Comparison of ENCODE assay signal across 8 cellular contexts in genomic region chrX:45850775-45851433, GRCh38.
A peak's percentile ranks its signal among the peaks of the same experiment; 100 is the strongest.
DNase-seq lines count a peak whose midpoint lies in the region; ATAC-seq and TF ChIP-seq lines count a peak whose summit lies in the region.

No MANE protein-coding gene starts in this region.

- H3K79me2 ChIP-seq in osteoblast (ENCODE audit: insufficient read depth, low read length) = peaks cover 47% of the 10 kb centered on the region

- peak overlapping the region; percentile 74 for H3K27ac ChIP-seq in osteoblast (ENCODE audit: low read depth, low read length)

- H3K4me2 ChIP-seq in osteoblast (ENCODE audit: insufficient read depth, low read length) = peak overlapping the region; percentile 76

- no peaks in the 10 kb centered on the region for H4K20me1 ChIP-seq in osteoblast (ENCODE audit: insufficient read depth, low read length)

- H3K4me1 ChIP-seq in osteoblast (ENCODE audit: insufficient read depth, low read length) = peaks cover 30% of the 10 kb centered on the region

- TF ChIP-seq CTCF in fibroblast of villous mesenchyme (IDR thresholded peaks at IDR 0.05; ENCODE audit: insufficient read depth, low read depth, low read length) (no peak), osteoblast (IDR thresholded peaks at IDR 0.05; ENCODE audit: extremely low read depth, low read depth, low read length) (no peak)

- DNase-seq in EL = peak; percentile 46
- peak; percentile 30 for DNase-seq in NCI-H1417 treated with DMSO at 0.1 percent for 48 hours (lab: John Stamatoyannopoulos, UW)
- peak; percentile 58 to 61 for DNase-seq in activated T-cell treated with anti-CD3 and anti-CD28 coated beads, Interleukin-2, amount 50 U/mL, for 48 hours
- peak; percentile 47 for DNase-seq in fibroblast of villous mesenchyme (ENCODE audit: low read depth)
- DNase-seq in osteoblast (ENCODE audit: insufficient read length, low spot score, missing footprints) = no peak
- DNase-seq in NCI-H128 (lab: John Stamatoyannopoulos, UW; ENCODE audit: unreplicated experiment) = no peak

- ATAC-seq in GM19467 (IDR thresholded peaks at IDR 0.05; ENCODE audit: unreplicated experiment) = no peak
- no peak for ATAC-seq in HG03469 (IDR thresholded peaks at IDR 0.05; ENCODE audit: unreplicated experiment)

- H3K4me3 ChIP-seq in fibroblast of villous mesenchyme (ENCODE audit: low read depth, low read length) = peak overlapping the region; percentile 81
- H3K4me3 ChIP-seq in osteoblast (ENCODE audit: insufficient read depth, low read length) = peak overlapping the region; percentile 86

- peaks cover 22% of the 10 kb centered on the region for H3K36me3 ChIP-seq in osteoblast (ENCODE audit: insufficient read depth, low read length)

- H2AFZ ChIP-seq in osteoblast (ENCODE audit: low read length) = peak overlapping the region; percentile 71

- no peaks in the 10 kb centered on the region for H3K9me3 ChIP-seq in osteoblast (ENCODE audit: low read depth, low read length)

- H3K27me3 ChIP-seq in osteoblast (ENCODE audit: insufficient read depth, low read length) = peaks cover 9% of the 10 kb centered on the region

Comparison
In these comparisons a context has a peak if more than half of its experiments do, and no peak if none do; other contexts are left out.
1. DNase-seq: peak in EL (single experiment), NCI-H1417 treated with DMSO at 0.1 percent for 48 hours (single experiment), activated T-cell treated with anti-CD3 and anti-CD28 coated beads, Interleukin-2, amount 50 U/mL, for 48 hours (2 of 2) and fibroblast of villous mesenchyme (single experiment); none in osteoblast (single experiment) and NCI-H128 (single experiment).